In genomic region chr12:101876861-101877815, GRCh38 we compare ENCODE assay signal across 8 cellular contexts. TPM values are rescaled to one million over a fixed set of nuclear protein-coding genes. Genes with fewer than 3 reads are reported as not detected.
DNase-seq lines count a peak whose midpoint lies in the region; ATAC-seq and TF ChIP-seq lines count a peak whose summit lies in the region.

A gene with protein sequence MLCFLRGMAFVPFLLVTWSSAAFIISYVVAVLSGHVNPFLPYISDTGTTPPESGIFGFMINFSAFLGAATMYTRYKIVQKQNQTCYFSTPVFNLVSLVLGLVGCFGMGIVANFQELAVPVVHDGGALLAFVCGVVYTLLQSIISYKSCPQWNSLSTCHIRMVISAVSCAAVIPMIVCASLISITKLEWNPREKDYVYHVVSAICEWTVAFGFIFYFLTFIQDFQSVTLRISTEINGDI (plus strand): TSS chr12:101877580. CDS start chr12:101877790, 210 bp downstream.

- H3K27me3 ChIP-seq in upper lobe of left lung: no peaks in the 10 kb centered on the region

- peak; percentile 31 for TF ChIP-seq CTCF in progenitor cell of endocrine pancreas (IDR thresholded peaks at IDR 0.05; ENCODE audit: unreplicated experiment)
- TF ChIP-seq CTCF in upper lobe of left lung (IDR thresholded peaks at IDR 0.05): peak in 1 of 6 experiments; percentile 19

- peak within 1 kb of the TSS; percentile 91 for H3K27ac Mint-ChIP-seq in progenitor cell of endocrine pancreas

- no peaks in the 10 kb centered on the region for H3K9me3 ChIP-seq in upper lobe of left lung

- peak in 1 of 4 donors; percentile 18 for TF ChIP-seq EP300 in upper lobe of left lung (IDR thresholded peaks at IDR 0.05)

- DNase-seq in G401 (ENCODE audit: low spot score): peak; percentile 9
- peak; percentile 82 for DNase-seq in KG1 (lab: John Stamatoyannopoulos, UW)
- peak; percentile 33 for DNase-seq in T follicular helper cell (ENCODE audit: low read depth)
- DNase-seq in amniotic stem cell (lab: John Stamatoyannopoulos, UW): peak; percentile 92
- DNase-seq in left cardiac atrium: peak; percentile 94
- DNase-seq in progenitor cell of endocrine pancreas (ENCODE audit: low spot score, unreplicated experiment): peak; percentile 69
- DNase-seq in upper lobe of left lung: peak; percentile 96 to 98

- H3K4me1 ChIP-seq in upper lobe of left lung: peaks cover 20 to 50% (median 32%) of the 10 kb centered on the region in 4 donors

- intact Hi-C loops in left cardiac atrium (cut with DNase I): no loop called here

- WGBS in upper lobe of left lung, 2 donors: 1 to 6% methylated on average over 4 to 64 of the region's 105 CpGs

- ATAC-seq in GM21723 (IDR thresholded peaks at IDR 0.05; ENCODE audit: unreplicated experiment) (peak; percentile 90), left cardiac atrium (peak; percentile 93 to 98), upper lobe of left lung (ENCODE audit: low FRiP score in 2 of 2) (peak; percentile 95 to 96)

- in situ Hi-C loops in G401 (cut with HindIII; ENCODE audit: low sequenced_read_pairs): no loop called here

- no peaks in the 10 kb centered on the region for H3K9me3 Mint-ChIP-seq in progenitor cell of endocrine pancreas (ENCODE audit: low read depth)

- no peaks in the 10 kb centered on the region for H3K36me3 ChIP-seq in upper lobe of left lung

- no peaks in the 10 kb centered on the region for H3K36me3 Mint-ChIP-seq in progenitor cell of endocrine pancreas (ENCODE audit: insufficient read depth)

- H3K4me3 ChIP-seq in upper lobe of left lung: peak within 1 kb of the TSS; percentile 49 to 99 (median 88)

- peaks cover 5% of the 10 kb centered on the region for H3K4me1 Mint-ChIP-seq in progenitor cell of endocrine pancreas (ENCODE audit: low read depth)

- peaks cover 26% of the 10 kb centered on the region for H3K27me3 Mint-ChIP-seq in progenitor cell of endocrine pancreas

- peak in 3 of 4 donors; percentile 84 to 95 (median 89) for TF ChIP-seq POLR2A in upper lobe of left lung (IDR thresholded peaks at IDR 0.05)

- peak within 1 kb of the TSS; percentile 97 to 100 (median 98) for H3K27ac ChIP-seq in upper lobe of left lung

- peak within 1 kb of the TSS; percentile 81 for H3K4me3 Mint-ChIP-seq in progenitor cell of endocrine pancreas (ENCODE audit: low read depth)

RNA-seq across cellular contexts. Expression of the gene that starts here (rescaled TPM):
- total RNA-seq in G401 (2014; rRNA removed; shearing (Covaris generic)): 5.5 and 7.9 TPM in 2 replicates
- 10 to 100 TPM in 1 of 2 donors, 1 to 10 TPM in 1; 9.4 to 14.2 TPM for total RNA-seq in left cardiac atrium
- total RNA-seq in progenitor cell of endocrine pancreas: 3.8 and 6.5 TPM in 2 replicates
- 100 to 1,000 TPM in 5 of 6 donors, 10 to 100 TPM in 1; 28.9 to 203 (median 142) TPM for total RNA-seq in upper lobe of left lung

Comparison
In these comparisons a context has a peak if more than half of its experiments do, and no peak if none do; other contexts are left out.
1. Peak in every context shown above with its lines: DNase-seq, ATAC-seq, H3K4me3 ChIP-seq and H3K27ac ChIP-seq.
2. DNase-seq: peak in every context shown above with its lines; median percentile 97 in upper lobe of left lung; 94 in left cardiac atrium; 92 in amniotic stem cell; 82 in KG1; 69 in progenitor cell of endocrine pancreas; 33 in T follicular helper cell; 9 in G401.